Comparison of ENCODE assay signal across 33 cellular contexts in genomic region chr10:64096941-64097340, GRCh38.
"Had no signal": no experiment of that assay in that cellular context is flagged by ENCODE, and none has a peak within 500 bp of the region (broad histone marks: within the 10 kb centered on the region; RNA-seq: fewer than 3 reads in every experiment).

No MANE protein-coding gene starts in this region.

- H3K27ac ChIP-seq: ascending aorta, breast epithelium, cardiac muscle cell, esophagus muscularis mucosa, foreskin keratinocyte, gastrocnemius medialis, heart right ventricle, VCaP had no signal

- H3K36me3 ChIP-seq: ascending aorta, breast epithelium, cardiac muscle cell, esophagus muscularis mucosa, gastrocnemius medialis, heart right ventricle had no signal

- DNase-seq: activated CD4-positive, alpha-beta T cell treated with anti-CD3 and anti-CD28 coated beads for 1 hour; activated CD4-positive, alpha-beta T cell treated with anti-CD3 and anti-CD28 coated beads for 4 hours; activated CD4-positive, alpha-beta T cell treated with anti-CD3 and anti-CD28 coated beads, Interleukin-2, amount 50 U/mL, for 1 hour; activated CD4-positive, alpha-beta T cell treated with anti-CD3 and anti-CD28 coated beads, Interleukin-2, amount 50 U/mL, for 48 hours; activated CD8-positive, alpha-beta memory T cell treated with anti-CD3 and anti-CD28 coated beads, Interleukin-2, amount 10 ng/mL, durations not matched to agents 7 days and 5 days; activated CD8-positive, alpha-beta memory T cell treated with anti-CD3 and anti-CD28 coated beads, Interleukin-2, amount 50 U/mL, for 4 hours; activated CD8-positive, alpha-beta T cell treated with anti-CD3 and anti-CD28 coated beads for 36 hours; activated gamma-delta T cell; activated naive CD4-positive, alpha-beta T cell; activated naive CD4-positive, alpha-beta T cell treated with anti-CD3 and anti-CD28 coated beads, Interleukin-2, amount 10 ng/mL, durations not matched to agents 7 days and 5 days; activated naive CD8-positive, alpha-beta T cell treated with anti-CD3 and anti-CD28 coated beads, Interleukin-2, amount 10 ng/mL, durations not matched to agents 7 days and 5 days; activated T-cell treated with anti-CD3 and anti-CD28 coated beads, Interleukin-2, amount 50 U/mL, for 1 hour; activated T-cell treated with anti-CD3 and anti-CD28 coated beads, Interleukin-2, amount 50 U/mL, for 48 hours; central memory CD4-positive, alpha-beta T cell; cortex of kidney; dermis blood vessel endothelial cell; effector CD4-positive, alpha-beta T cell; effector memory CD8-positive, alpha-beta T cell; erythroblast; foreskin keratinocyte; gastrocnemius medialis; heart right ventricle; T-helper 2 cell had no signal

- H3K36me3 Mint-ChIP-seq: activated CD8-positive, alpha-beta memory T cell treated with anti-CD3 and anti-CD28 coated beads, Interleukin-2, amount 10 ng/mL, durations not matched to agents 7 days and 5 days; activated naive CD4-positive, alpha-beta T cell treated with anti-CD3 and anti-CD28 coated beads, Interleukin-2, amount 10 ng/mL, durations not matched to agents 7 days and 5 days; activated naive CD4-positive, alpha-beta T cell treated with anti-CD3 and anti-CD28 coated beads, Interleukin-2, amount 50 U/mL, for 72 hours; activated naive CD8-positive, alpha-beta T cell treated with anti-CD3 and anti-CD28 coated beads, Interleukin-2, amount 10 ng/mL, durations not matched to agents 7 days and 5 days; brain; WTC11 had no signal

- H3K27me3 Mint-ChIP-seq: activated CD8-positive, alpha-beta memory T cell treated with anti-CD3 and anti-CD28 coated beads, Interleukin-2, amount 10 ng/mL, durations not matched to agents 7 days and 5 days; activated CD8-positive, alpha-beta T cell treated with anti-CD3 and anti-CD28 coated beads for 36 hours; activated naive CD4-positive, alpha-beta T cell treated with anti-CD3 and anti-CD28 coated beads, Interleukin-2, amount 10 ng/mL, durations not matched to agents 7 days and 5 days; effector memory CD8-positive, alpha-beta T cell had no signal

- H3K4me1 Mint-ChIP-seq: activated CD8-positive, alpha-beta memory T cell treated with anti-CD3 and anti-CD28 coated beads, Interleukin-2, amount 10 ng/mL, durations not matched to agents 7 days and 5 days; activated naive CD4-positive, alpha-beta T cell treated with anti-CD3 and anti-CD28 coated beads, Interleukin-2, amount 10 ng/mL, durations not matched to agents 7 days and 5 days; activated naive CD8-positive, alpha-beta T cell treated with anti-CD3 and anti-CD28 coated beads, Interleukin-2, amount 10 ng/mL, durations not matched to agents 7 days and 5 days had no signal

- FAIRE-seq: colon had no signal

- H3K27ac Mint-ChIP-seq: activated CD8-positive, alpha-beta memory T cell treated with anti-CD3 and anti-CD28 coated beads, Interleukin-2, amount 10 ng/mL, durations not matched to agents 7 days and 5 days; activated CD8-positive, alpha-beta T cell treated with anti-CD3 and anti-CD28 coated beads for 36 hours; activated naive CD4-positive, alpha-beta T cell treated with anti-CD3 and anti-CD28 coated beads, Interleukin-2, amount 10 ng/mL, durations not matched to agents 7 days and 5 days; activated naive CD4-positive, alpha-beta T cell treated with anti-CD3 and anti-CD28 coated beads, Interleukin-2, amount 50 U/mL, for 72 hours; activated naive CD8-positive, alpha-beta T cell treated with anti-CD3 and anti-CD28 coated beads, Interleukin-2, amount 10 ng/mL, durations not matched to agents 7 days and 5 days; activated T-helper 1 cell treated with anti-CD3 and anti-CD28 coated beads, Interleukin-12 subunit alpha, Interleukin-12 subunit beta, Interleukin-2, Interleukin-4 antibody, amounts not matched to agents 30 ng/mL and 10 ng/mL and 1 ng/mL, durations not matched to agents 14 hours and 24 hours and 36 hours; brain; effector memory CD8-positive, alpha-beta T cell; WTC11 had no signal

- H3K4me3 Mint-ChIP-seq: activated CD8-positive, alpha-beta memory T cell treated with anti-CD3 and anti-CD28 coated beads, Interleukin-2, amount 10 ng/mL, durations not matched to agents 7 days and 5 days; activated CD8-positive, alpha-beta T cell treated with anti-CD3 and anti-CD28 coated beads for 36 hours; activated naive CD4-positive, alpha-beta T cell treated with anti-CD3 and anti-CD28 coated beads, Interleukin-2, amount 10 ng/mL, durations not matched to agents 7 days and 5 days; activated naive CD8-positive, alpha-beta T cell treated with anti-CD3 and anti-CD28 coated beads, Interleukin-2, amount 10 ng/mL, durations not matched to agents 7 days and 5 days; activated T-helper 1 cell treated with anti-CD3 and anti-CD28 coated beads, Interleukin-12 subunit alpha, Interleukin-12 subunit beta, Interleukin-2, Interleukin-4 antibody, amounts not matched to agents 30 ng/mL and 10 ng/mL and 1 ng/mL, durations not matched to agents 14 hours and 24 hours and 36 hours; brain; effector memory CD8-positive, alpha-beta T cell; WTC11 had no signal

- H3K4me1 ChIP-seq: ascending aorta, breast epithelium, esophagus muscularis mucosa, foreskin keratinocyte, gastrocnemius medialis, heart right ventricle had no signal

- H3K9me3 Mint-ChIP-seq: activated CD8-positive, alpha-beta T cell treated with anti-CD3 and anti-CD28 coated beads for 36 hours; activated naive CD4-positive, alpha-beta T cell treated with anti-CD3 and anti-CD28 coated beads, Interleukin-2, amount 10 ng/mL, durations not matched to agents 7 days and 5 days; activated naive CD4-positive, alpha-beta T cell treated with anti-CD3 and anti-CD28 coated beads, Interleukin-2, amount 50 U/mL, for 72 hours; activated naive CD8-positive, alpha-beta T cell treated with anti-CD3 and anti-CD28 coated beads, Interleukin-2, amount 10 ng/mL, durations not matched to agents 7 days and 5 days; activated T-helper 1 cell treated with anti-CD3 and anti-CD28 coated beads, Interleukin-12 subunit alpha, Interleukin-12 subunit beta, Interleukin-2, Interleukin-4 antibody, amounts not matched to agents 30 ng/mL and 10 ng/mL and 1 ng/mL, durations not matched to agents 14 hours and 24 hours and 36 hours; brain had no signal

- H3K4me3 ChIP-seq: ascending aorta, breast epithelium, cardiac muscle cell, esophagus muscularis mucosa, gastrocnemius medialis, heart right ventricle had no signal

- H3K9me3 ChIP-seq: ascending aorta, breast epithelium, esophagus muscularis mucosa, gastrocnemius medialis, heart right ventricle had no signal

- ATAC-seq: activated CD8-positive, alpha-beta memory T cell treated with anti-CD3 and anti-CD28 coated beads, Interleukin-2, amount 10 ng/mL, durations not matched to agents 7 days and 5 days; activated CD8-positive, alpha-beta T cell treated with anti-CD3 and anti-CD28 coated beads for 36 hours; activated naive CD4-positive, alpha-beta T cell treated with anti-CD3 and anti-CD28 coated beads, Interleukin-2, amount 50 U/mL, for 72 hours; effector memory CD8-positive, alpha-beta T cell; foreskin keratinocyte; gastrocnemius medialis; heart right ventricle; WTC11 had no signal

- H3K27me3 ChIP-seq: ascending aorta, breast epithelium, cardiac muscle cell, esophagus muscularis mucosa, foreskin keratinocyte, gastrocnemius medialis, heart right ventricle had no signal
